14 cellular contexts compared by ENCODE assay signal in genomic region chr9:104860280-104860679, GRCh38.
DNase-seq lines count a peak whose midpoint lies in the region; ATAC-seq and TF ChIP-seq lines count a peak whose summit lies in the region.
"Had no signal": no experiment of that assay in that cellular context is flagged by ENCODE, and none has a peak within 500 bp of the region (broad histone marks: within the 10 kb centered on the region; RNA-seq: fewer than 3 reads in every experiment).

No MANE protein-coding gene starts in this region.

- intact Hi-C loops in heart right ventricle (cut with DNase I): loop anchor here in 8 of 10 donors (5.0 to 10.0 kb wide), 8 partner anchors 65 to 555 kb away; partner anchors contain the start of genes ABCA1 (in 2 of the 8) and SLC44A1 (in 1 of the 8)
- intact Hi-C loops in cardiac septum (cut with DNase I): loop anchor here (5.0 to 10.0 kb wide), 3 partner anchors 67 to 557 kb away; partner anchors contain the start of gene ABCA1
- intact Hi-C loops in upper lobe of right lung (cut with DNase I): no loop called here

- H3K27me3 ChIP-seq in heart right ventricle (no peaks in the 10 kb centered on the region), upper lobe of right lung (no peaks in the 10 kb centered on the region)
- H3K27me3 ChIP-seq: MG63 had no signal

- H3K4me1 ChIP-seq in heart right ventricle: peaks cover 4 to 75% (median 34%) of the 10 kb centered on the region in 9 donors
- peaks cover 63% of the 10 kb centered on the region for H3K4me1 ChIP-seq in upper lobe of right lung

- no peak for TF ChIP-seq POLR2A in NB4 (IDR thresholded peaks at IDR 0.05; ENCODE audit: extremely low read depth, insufficient read length)

- DNase-seq in heart right ventricle: no peak
- DNase-seq in cardiac septum (ENCODE audit: low spot score): no peak
- peak; percentile 60 for DNase-seq in NB4 (ENCODE audit: low read depth)
- peak; percentile 90 for DNase-seq in fibroblast of gingiva (ENCODE audit: low read depth)
- no peak for DNase-seq in upper lobe of right lung
- no peak for DNase-seq in HuH-7.5 (ENCODE audit: low spot score)
- DNase-seq: activated CD8-positive, alpha-beta memory T cell treated with anti-CD3 and anti-CD28 coated beads for 24 hours; activated naive CD4-positive, alpha-beta T cell treated with anti-CD3 and anti-CD28 coated beads, Interleukin-2, amount 50 U/mL, for 16 hours; HCEC 1CT; hypothalamus; MG63; T-cell had no signal

- H3K9me3 ChIP-seq in heart right ventricle (no peaks in the 10 kb centered on the region), upper lobe of right lung (no peaks in the 10 kb centered on the region)
- H3K9me3 ChIP-seq: MG63 had no signal

- ATAC-seq in heart right ventricle (peak in 5 of 8 donors; percentile 10 to 37 (median 27)), upper lobe of right lung (peak; percentile 7), GM21367 (IDR thresholded peaks at IDR 0.05; ENCODE audit: unreplicated experiment) (no peak), GM18858 (IDR thresholded peaks at IDR 0.05; ENCODE audit: unreplicated experiment) (no peak)
- ATAC-seq: T-cell had no signal

- H3K4me3 ChIP-seq in heart right ventricle (no peak overlapping the region), NB4 (ENCODE audit: low read depth, low read length) (no peak overlapping the region), upper lobe of right lung (no peak overlapping the region)
- H3K4me3 ChIP-seq: MG63 had no signal

- TF ChIP-seq CTCF in heart right ventricle (IDR thresholded peaks at IDR 0.05) (no peak), NB4 (IDR thresholded peaks at IDR 0.05; ENCODE audit: low read depth, low read length) (no peak), upper lobe of right lung (IDR thresholded peaks at IDR 0.05) (no peak)

- WGBS in heart right ventricle, 2 donors: 62 to 66% methylated on average over 2 of the region's 2 CpGs

- H3K36me3 ChIP-seq in heart right ventricle (peaks cover 0 to 75% (median 2%) of the 10 kb centered on the region in 9 donors), upper lobe of right lung (peaks cover 19% of the 10 kb centered on the region)
- H3K36me3 ChIP-seq: MG63 had no signal

- H3K27ac ChIP-seq in heart right ventricle: peak overlapping the region in 1 of 10 donors; percentile 59
- no peak overlapping the region for H3K27ac ChIP-seq in upper lobe of right lung

Comparison
In these comparisons a context has a peak if more than half of its experiments do, and no peak if none do; other contexts are left out.
1. ATAC-seq: peak in heart right ventricle (5 of 8) and upper lobe of right lung (single experiment); none in GM21367 (single experiment) and GM18858 (single experiment).
2. DNase-seq: peak in NB4 (single experiment) and fibroblast of gingiva (single experiment); none in heart right ventricle (0 of 2), cardiac septum (single experiment), upper lobe of right lung (single experiment) and HuH-7.5 (single experiment).